In genomic region chr1:99004270-99005141, GRCh38 we compare ENCODE assay signal across 9 cellular contexts. TPM values are rescaled to one million over a fixed set of nuclear protein-coding genes. Genes with fewer than 3 reads are reported as not detected.
DNase-seq lines count a peak whose midpoint lies in the region; ATAC-seq and TF ChIP-seq lines count a peak whose summit lies in the region.
"Had no signal": no experiment of that assay in that cellular context is flagged by ENCODE, and none has a peak within 500 bp of the region (broad histone marks: within the 10 kb centered on the region; RNA-seq: fewer than 3 reads in every experiment).

Gene PLPPR5 (minus strand): TSS chr1:99004861. CDS start chr1:99004671, 190 bp downstream.

- TF ChIP-seq CTCF in GM13977 (IDR thresholded peaks at IDR 0.05; ENCODE audit: extremely low read depth, insufficient read depth, missing control alignments): no peak
- no peak for TF ChIP-seq CTCF in cardiac fibroblast (IDR thresholded peaks at IDR 0.05; ENCODE audit: low read depth, low read length)
- TF ChIP-seq CTCF in omental fat pad (IDR thresholded peaks at IDR 0.05): no peak

- no peak within 1 kb of the TSS for H3K27ac Mint-ChIP-seq in stimulated activated naive CD8-positive, alpha-beta T cell treated with anti-CD3 and anti-CD28 coated beads, Interleukin-15, Interleukin-2, amounts not matched to agents 100 ng/mL and 50 ng/mL, for 24 hours

- H3K36me3 Mint-ChIP-seq in stimulated activated naive CD8-positive, alpha-beta T cell treated with anti-CD3 and anti-CD28 coated beads, Interleukin-15, Interleukin-2, amounts not matched to agents 100 ng/mL and 50 ng/mL, for 24 hours (ENCODE audit: low read depth): no peaks in the 10 kb centered on the region

- peaks cover 3% of the 10 kb centered on the region for H3K4me1 Mint-ChIP-seq in stimulated activated naive CD8-positive, alpha-beta T cell treated with anti-CD3 and anti-CD28 coated beads, Interleukin-15, Interleukin-2, amounts not matched to agents 100 ng/mL and 50 ng/mL, for 24 hours (ENCODE audit: low read depth)

- in situ Hi-C loops in GM13977 (cut with MboI; ENCODE audit: low pct_unique_long_range_greater_than_20kb, low sequenced_read_pairs, unreplicated experiment): no loop called here

- no peaks in the 10 kb centered on the region for H3K9me3 Mint-ChIP-seq in stimulated activated naive CD8-positive, alpha-beta T cell treated with anti-CD3 and anti-CD28 coated beads, Interleukin-15, Interleukin-2, amounts not matched to agents 100 ng/mL and 50 ng/mL, for 24 hours

- H3K9ac ChIP-seq in SK-N-MC (ENCODE audit: insufficient read length): peak within 1 kb of the TSS; percentile 25

- H3K27ac ChIP-seq in SK-N-MC: no peak within 1 kb of the TSS

- DNase-seq in GM13977 (ENCODE audit: low spot score) (peak; percentile 19), SK-N-MC (ENCODE audit: low read depth, low spot score) (no peak), cardiac fibroblast (ENCODE audit: low read depth in 2 of 2) (peak; percentile 6 to 18), left lobe of liver (ENCODE audit: low spot score) (no peak), omental fat pad (ENCODE audit: low spot score) (no peak)
- DNase-seq in effector CD8-positive, alpha-beta T cell (lab: John Stamatoyannopoulos, UW): no peak

- H3K27me3 Mint-ChIP-seq in stimulated activated naive CD8-positive, alpha-beta T cell treated with anti-CD3 and anti-CD28 coated beads, Interleukin-15, Interleukin-2, amounts not matched to agents 100 ng/mL and 50 ng/mL, for 24 hours: peaks cover 72% of the 10 kb centered on the region

- no peaks in the 10 kb centered on the region for H3K36me3 ChIP-seq in SK-N-MC (ENCODE audit: insufficient read depth, low read length)

- peak within 1 kb of the TSS; percentile 77 for H3K4me3 ChIP-seq in SK-N-MC
- peak within 1 kb of the TSS; percentile 29 to 33 for H3K4me3 ChIP-seq in cardiac fibroblast (replicated peaks in 1 of 2; ENCODE audit: low read depth in 2 of 2, low read length in 2 of 2)

- ATAC-seq in left lobe of liver (peak; percentile 44), omental fat pad (ENCODE audit: low FRiP score) (no peak), GM18909 (IDR thresholded peaks at IDR 0.05; ENCODE audit: poor library complexity, unreplicated experiment) (no peak)

- no peaks in the 10 kb centered on the region for H3K9me3 ChIP-seq in SK-N-MC (ENCODE audit: low read depth, low read length)

- H3K4me3 Mint-ChIP-seq in stimulated activated naive CD8-positive, alpha-beta T cell treated with anti-CD3 and anti-CD28 coated beads, Interleukin-15, Interleukin-2, amounts not matched to agents 100 ng/mL and 50 ng/mL, for 24 hours: peak within 1 kb of the TSS; percentile 41

RNA-seq across cellular contexts. Expression of gene PLPPR5, which starts in this region (rescaled TPM):
- total RNA-seq in left lobe of liver: not detected
- not detected for total RNA-seq in omental fat pad
- total RNA-seq: liver had no signal

Comparison
In these comparisons a context has a peak if more than half of its experiments do, and no peak if none do; other contexts are left out.
1. Peak in ATAC-seq in left lobe of liver; RNA of the gene not detected or under 1 TPM.
2. DNase-seq: peak in GM13977 (single experiment) and cardiac fibroblast (2 of 2); none in SK-N-MC (single experiment), left lobe of liver (single experiment), omental fat pad (single experiment) and effector CD8-positive, alpha-beta T cell (single experiment).